9 cellular contexts compared by ENCODE assay signal in genomic region chr3:123559040-123559861, GRCh38. TPM values are rescaled to one million over a fixed set of nuclear protein-coding genes. Genes with fewer than 3 reads are reported as not detected.
DNase-seq lines count a peak whose midpoint lies in the region; ATAC-seq and TF ChIP-seq lines count a peak whose summit lies in the region.
"Had no signal": no experiment of that assay in that cellular context is flagged by ENCODE, and none has a peak within 500 bp of the region (broad histone marks: within the 10 kb centered on the region; RNA-seq: fewer than 3 reads in every experiment).

No MANE protein-coding gene starts in this region.

- no peaks in the 10 kb centered on the region for H3K4me1 Mint-ChIP-seq in neural crest cell

- no peak overlapping the region for H3K4me3 ChIP-seq in esophagus squamous epithelium
- H3K4me3 ChIP-seq: BLaER1 treated with 17β-estradiol and CSF1 and Interleukin-3, amounts not matched to agents 10 nM and 100 nM had no signal

- peaks cover 0 to 4% (median 0%) of the 10 kb centered on the region in 3 donors for H3K9me3 ChIP-seq in esophagus squamous epithelium

- DNase-seq in NCI-H510A treated with DMSO at 0.1 percent for 48 hours (lab: John Stamatoyannopoulos, UW) (peak; percentile 47), NCI-H510A (lab: John Stamatoyannopoulos, UW) (no peak), NAMALWA (ENCODE audit: low spot score) (peak; percentile 72), esophagus squamous epithelium (lab: John Stamatoyannopoulos, UW) (no peak), neural crest cell (ENCODE audit: low read depth, low spot score) (no peak)

- no peak overlapping the region for H3K4me3 Mint-ChIP-seq in neural crest cell

- 26 to 29% methylated on average over 12 of the region's 12 CpGs for WGBS in esophagus squamous epithelium, 2 donors

- TF ChIP-seq CTCF in esophagus squamous epithelium (IDR thresholded peaks at IDR 0.05) = peak; percentile 48 to 83 (median 76)
- peak; percentile 91 for TF ChIP-seq CTCF in neural crest cell (conservative IDR thresholded peaks at IDR 0.05)

- H3K4me1 ChIP-seq in esophagus squamous epithelium = peaks cover 0 to 14% (median 0%) of the 10 kb centered on the region in 3 donors

- peaks cover 0 to 37% (median 0%) of the 10 kb centered on the region in 3 donors for H3K36me3 ChIP-seq in esophagus squamous epithelium

- ATAC-seq in SK-N-SH treated with all-trans-retinoic acid at 6 μM for 48 hours = peak; percentile 56
- ATAC-seq in GM18502 (IDR thresholded peaks at IDR 0.05; ENCODE audit: poor library complexity, unreplicated experiment) = no peak
- no peak for ATAC-seq in GM18873 (IDR thresholded peaks at IDR 0.05; ENCODE audit: low FRiP score, unreplicated experiment)

- no peaks in the 10 kb centered on the region for H3K27me3 Mint-ChIP-seq in neural crest cell (ENCODE audit: low read depth)

- H3K36me3 Mint-ChIP-seq in neural crest cell (ENCODE audit: low read depth) = peaks cover 25% of the 10 kb centered on the region

- intact Hi-C loops in esophagus squamous epithelium (cut with DNase I) = loop anchor here (10.0 kb wide), 1 partner anchor 234 kb away; no protein-coding TSS in a partner anchor

- TF ChIP-seq POLR2A in esophagus squamous epithelium (IDR thresholded peaks at IDR 0.05) = no peak

- H3K27me3 ChIP-seq in esophagus squamous epithelium = no peaks in the 10 kb centered on the region
- H3K27me3 ChIP-seq: BLaER1 treated with 17β-estradiol and CSF1 and Interleukin-3, amounts not matched to agents 10 nM and 100 nM had no signal

- no peak overlapping the region for H3K27ac ChIP-seq in esophagus squamous epithelium
- H3K27ac ChIP-seq: BLaER1 treated with 17β-estradiol and CSF1 and Interleukin-3, amounts not matched to agents 10 nM and 100 nM had no signal

- peaks cover 5% of the 10 kb centered on the region for H3K9me3 Mint-ChIP-seq in neural crest cell

- no peak overlapping the region for H3K27ac Mint-ChIP-seq in neural crest cell (ENCODE audit: unreplicated experiment)

TF ChIP-seq in SK-N-SH treated with all-trans-retinoic acid at 6 μM for 48 hours, 23 proteins besides CTCF, POLR2A, EP300 and RAD21:
- TF ChIP-seq ZNF70 (CRISPR knock-in tag; IDR thresholded peaks at IDR 0.05) (no peak), CSRNP3 (CRISPR knock-in tag; IDR thresholded peaks at IDR 0.05) (no peak), BACH2 (CRISPR knock-in tag; IDR thresholded peaks at IDR 0.05; ENCODE audit: borderline replicate concordance) (no peak), RARB (CRISPR knock-in tag; IDR thresholded peaks at IDR 0.05) (no peak), ESRRG (CRISPR knock-in tag; IDR thresholded peaks at IDR 0.05) (no peak)

RNA-seq across cellular contexts. Expression of gene HACD2, which starts 25.6 kb away (rescaled TPM):
- total RNA-seq in esophagus squamous epithelium (10 to 100 TPM; 28.4 to 46.6 (median 34.9) TPM), neural crest cell (26.4 and 26.5 TPM in 2 replicates)

Comparison
In these comparisons a context has a peak if more than half of its experiments do, and no peak if none do; other contexts are left out.
1. DNase-seq: peak in NCI-H510A treated with DMSO at 0.1 percent for 48 hours (single experiment) and NAMALWA (single experiment); none in NCI-H510A (single experiment), esophagus squamous epithelium (single experiment) and neural crest cell (single experiment).